ENCODE assay signal across 21 cellular contexts in the genomic region with DNA sequence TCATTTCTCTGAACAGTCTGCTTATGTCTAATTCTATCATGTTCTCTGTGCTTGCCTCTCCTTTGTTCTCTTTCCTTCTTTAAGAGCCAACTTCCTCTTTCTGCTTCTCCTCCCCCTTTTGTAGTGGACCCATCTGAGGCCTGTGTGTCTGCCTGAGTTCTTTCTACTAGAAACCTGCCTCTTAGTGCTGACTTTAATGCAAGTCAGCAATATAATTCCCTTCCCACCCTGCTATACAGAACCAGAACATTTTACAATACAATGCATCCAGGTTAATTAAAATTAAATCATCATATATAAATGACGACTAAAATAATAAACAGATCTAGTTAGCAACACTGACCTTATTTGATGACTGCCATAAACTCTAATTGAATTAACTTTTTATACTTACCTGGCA.
"Had no signal": no experiment of that assay in that cellular context is flagged by ENCODE, and none has a peak within 500 bp of the region (broad histone marks: within the 10 kb centered on the region; RNA-seq: fewer than 3 reads in every experiment).

No MANE protein-coding gene starts in this region.

- H3K27me3 ChIP-seq: tibial nerve, uterus had no signal

- DNase-seq: activated CD4-positive, alpha-beta memory T cell treated with anti-CD3 and anti-CD28 coated beads, Interleukin-2, amount 10 ng/mL, durations not matched to agents 7 days and 5 days; activated CD4-positive, alpha-beta T cell treated with anti-CD3 and anti-CD28 coated beads for 4 hours; activated effector memory CD4-positive, alpha-beta T cell treated with anti-CD3 and anti-CD28 coated beads, Interleukin-2, amount 50 U/mL, for 16 hours; activated T-cell treated with anti-CD3 and anti-CD28 coated beads, Interleukin-2, amount 50 U/mL, for 4 hours; hippocampal formation; left ventricle myocardium inferior; naive thymus-derived CD8-positive, alpha-beta T cell; occipital lobe; right cardiac atrium; stimulated activated CD4-positive, alpha-beta T cell treated with anti-CD3 and anti-CD28 coated beads, Interleukin-4, amount 100 ng/mL, for 4 hours; stimulated activated CD8-positive, alpha-beta memory T cell treated with anti-CD3 and anti-CD28 coated beads, Interleukin-4, amount 100 ng/mL, for 48 hours; stimulated activated naive CD4-positive, alpha-beta T cell treated with Interleukin-2 at 50 U/mL for 16 hours; substantia nigra; T1000; uterus; WERI-Rb-1 had no signal

- ATAC-seq: activated T-cell treated with anti-CD3 and anti-CD28 coated beads, Interleukin-2, amount 50 U/mL, for 4 hours; esophagus mucosa; naive thymus-derived CD8-positive, alpha-beta T cell; right cardiac atrium had no signal

- H3K27ac Mint-ChIP-seq: activated CD4-positive, alpha-beta memory T cell treated with anti-CD3 and anti-CD28 coated beads, Interleukin-2, amount 10 ng/mL, durations not matched to agents 7 days and 5 days; activated naive CD4-positive, alpha-beta T cell treated with anti-CD3 and anti-CD28 coated beads, Interleukin-2, amount 50 U/mL, for 24 hours; progenitor cell of endocrine pancreas had no signal

- H3K27ac ChIP-seq: left ventricle myocardium inferior, tibial nerve, uterus, WERI-Rb-1 had no signal

- H3K4me1 Mint-ChIP-seq: activated CD4-positive, alpha-beta memory T cell treated with anti-CD3 and anti-CD28 coated beads, Interleukin-2, amount 10 ng/mL, durations not matched to agents 7 days and 5 days; activated naive CD4-positive, alpha-beta T cell treated with anti-CD3 and anti-CD28 coated beads, Interleukin-2, amount 50 U/mL, for 24 hours; naive thymus-derived CD8-positive, alpha-beta T cell had no signal

- H3K4me2 ChIP-seq: smooth muscle cell had no signal

- H3K36me3 ChIP-seq: left ventricle myocardium inferior, tibial nerve, uterus, WERI-Rb-1 had no signal

- H3K27me3 Mint-ChIP-seq: activated CD4-positive, alpha-beta memory T cell treated with anti-CD3 and anti-CD28 coated beads, Interleukin-2, amount 10 ng/mL, durations not matched to agents 7 days and 5 days; progenitor cell of endocrine pancreas had no signal

- H3K4me3 Mint-ChIP-seq: activated CD4-positive, alpha-beta memory T cell treated with anti-CD3 and anti-CD28 coated beads, Interleukin-2, amount 10 ng/mL, durations not matched to agents 7 days and 5 days; activated naive CD4-positive, alpha-beta T cell treated with anti-CD3 and anti-CD28 coated beads, Interleukin-2, amount 50 U/mL, for 24 hours; activated T-cell treated with anti-CD3 and anti-CD28 coated beads, Interleukin-2, amount 50 U/mL, for 4 hours; naive thymus-derived CD8-positive, alpha-beta T cell had no signal

- H3K36me3 Mint-ChIP-seq: activated naive CD4-positive, alpha-beta T cell treated with anti-CD3 and anti-CD28 coated beads, Interleukin-2, amount 50 U/mL, for 24 hours; naive thymus-derived CD8-positive, alpha-beta T cell had no signal

- H3K4me3 ChIP-seq: left ventricle myocardium inferior, smooth muscle cell, tibial nerve, uterus had no signal

- H3K9me3 Mint-ChIP-seq: activated CD4-positive, alpha-beta memory T cell treated with anti-CD3 and anti-CD28 coated beads, Interleukin-2, amount 10 ng/mL, durations not matched to agents 7 days and 5 days had no signal

- H3K9me3 ChIP-seq: tibial nerve, uterus had no signal
